ENCODE assay signal across 22 cellular contexts in the genomic region with DNA sequence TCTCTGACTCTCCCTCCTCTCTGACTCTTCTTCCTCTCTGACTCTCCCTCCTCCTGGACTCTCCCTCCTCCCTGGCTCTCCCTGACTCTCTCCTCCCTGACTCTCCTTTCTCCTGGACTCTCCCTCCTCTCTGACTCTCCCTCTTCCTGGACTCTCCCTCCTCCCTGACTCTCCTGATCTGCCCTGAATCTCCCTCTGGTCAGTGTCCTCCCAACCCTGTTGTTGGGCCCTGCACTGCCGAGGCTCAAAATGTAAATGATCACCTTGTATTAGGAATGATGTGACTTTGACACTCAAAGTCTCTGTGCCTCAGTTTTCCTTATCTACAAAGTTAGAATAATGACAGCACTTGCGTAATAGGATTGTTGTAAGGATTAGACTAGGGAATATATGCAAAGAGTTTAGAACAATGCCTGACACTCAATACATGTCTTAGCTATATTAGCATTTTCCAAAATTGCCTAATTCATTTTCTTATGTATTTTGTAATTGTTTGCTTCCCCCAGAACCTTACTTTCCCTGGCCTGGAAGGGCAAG.
"Had no signal": no experiment of that assay in that cellular context is flagged by ENCODE, and none has a peak within 500 bp of the region (broad histone marks: within the 10 kb centered on the region; RNA-seq: fewer than 3 reads in every experiment).

No MANE protein-coding gene starts in this region.

- H3K36me3 Mint-ChIP-seq: immature natural killer cell; mesothelial cell of epicardium; naive B cell; natural killer cell; stimulated activated effector memory CD8-positive, alpha-beta T cell treated with anti-CD3 and anti-CD28 coated beads, Interleukin-12 subunit alpha, Interleukin-12 subunit beta, amount 100 ng/mL, for 72 hours; type B pancreatic cell had no signal

- ATAC-seq: left colon; left lung; natural killer cell; stimulated activated effector memory CD8-positive, alpha-beta T cell treated with anti-CD3 and anti-CD28 coated beads, Interleukin-12 subunit alpha, Interleukin-12 subunit beta, amount 100 ng/mL, for 72 hours had no signal

- H3K4me3 Mint-ChIP-seq: mesothelial cell of epicardium; naive B cell; natural killer cell; nephron progenitor cell; stimulated activated effector memory CD8-positive, alpha-beta T cell treated with anti-CD3 and anti-CD28 coated beads, Interleukin-12 subunit alpha, Interleukin-12 subunit beta, amount 100 ng/mL, for 72 hours; stimulated activated naive CD8-positive, alpha-beta T cell treated with anti-CD3 and anti-CD28 coated beads, Interleukin-15, Interleukin-2, amounts not matched to agents 100 ng/mL and 50 ng/mL, for 24 hours; type B pancreatic cell had no signal

- H3K27me3 ChIP-seq: ovary, right atrium auricular region, tibial nerve, vagina had no signal

- H3K4me3 ChIP-seq: left lung, lung, ovary, right atrium auricular region, sigmoid colon, spleen, tibial nerve, vagina had no signal

- H3K27ac ChIP-seq: left lung, ovary, right atrium auricular region, sigmoid colon, spleen, tibial nerve, vagina had no signal

- H3K4me1 Mint-ChIP-seq: immature natural killer cell, naive B cell, natural killer cell had no signal

- H3K36me3 ChIP-seq: left lung, ovary, right atrium auricular region, sigmoid colon, spleen, tibial nerve, vagina had no signal

- H3K27ac Mint-ChIP-seq: immature natural killer cell; mesothelial cell of epicardium; natural killer cell; nephron progenitor cell; stimulated activated effector memory CD8-positive, alpha-beta T cell treated with anti-CD3 and anti-CD28 coated beads, Interleukin-12 subunit alpha, Interleukin-12 subunit beta, amount 100 ng/mL, for 72 hours; stimulated activated naive CD8-positive, alpha-beta T cell treated with anti-CD3 and anti-CD28 coated beads, Interleukin-15, Interleukin-2, amounts not matched to agents 100 ng/mL and 50 ng/mL, for 24 hours; type B pancreatic cell had no signal

- H3K9me3 Mint-ChIP-seq: immature natural killer cell; mesothelial cell of epicardium; natural killer cell; nephron progenitor cell; stimulated activated effector memory CD8-positive, alpha-beta T cell treated with anti-CD3 and anti-CD28 coated beads, Interleukin-12 subunit alpha, Interleukin-12 subunit beta, amount 100 ng/mL, for 72 hours; stimulated activated naive CD8-positive, alpha-beta T cell treated with anti-CD3 and anti-CD28 coated beads, Interleukin-15, Interleukin-2, amounts not matched to agents 100 ng/mL and 50 ng/mL, for 24 hours; type B pancreatic cell had no signal

- H3K9me3 ChIP-seq: left lung, ovary, right atrium auricular region, sigmoid colon, spleen, tibial nerve, vagina had no signal

- H3K4me1 ChIP-seq: left lung, right atrium auricular region, sigmoid colon, spleen, vagina had no signal

- DNase-seq: hypothalamus; immature natural killer cell; left colon; mesendoderm; naive B cell; natural killer cell; nephron progenitor cell; sigmoid colon; small intestine; spleen; stimulated activated CD4-positive, alpha-beta T cell treated with anti-CD3 and anti-CD28 coated beads, Interleukin-4, amount 100 ng/mL, for 24 hours; stimulated activated naive CD4-positive, alpha-beta T cell had no signal
